Comparison of ENCODE assay signal across 17 cellular contexts in genomic region chr2:236040600-236041328, GRCh38.
A peak's percentile ranks its signal among the peaks of the same experiment; 100 is the strongest.
DNase-seq lines count a peak whose midpoint lies in the region; ATAC-seq, FAIRE-seq and TF ChIP-seq lines count a peak whose summit lies in the region.
"Had no signal": no experiment of that assay in that cellular context is flagged by ENCODE, and none has a peak within 500 bp of the region (broad histone marks: within the 10 kb centered on the region; RNA-seq: fewer than 3 reads in every experiment).

No MANE protein-coding gene starts in this region.

- H3K4me1 ChIP-seq in breast epithelium: no peaks in the 10 kb centered on the region
- H3K4me1 ChIP-seq in mammary epithelial cell (ENCODE audit: insufficient read depth, low read length): peaks cover 21% of the 10 kb centered on the region
- H3K4me1 ChIP-seq in neuronal stem cell (ENCODE audit: control insufficient read depth in 2 of 2, insufficient read depth in 1 of 2, low read depth in 1 of 2, low read length in 2 of 2): peaks cover 2 to 15% of the 10 kb centered on the region in 2 donors
- no peaks in the 10 kb centered on the region for H3K4me1 ChIP-seq in hepatocyte (ENCODE audit: insufficient read depth)

- no peak overlapping the region for H3K4me3 Mint-ChIP-seq in MCF 10A (ENCODE audit: unreplicated experiment)
- H3K4me3 Mint-ChIP-seq: B cell, HFFc6 had no signal

- no peak overlapping the region for H2BK15ac ChIP-seq in neuronal stem cell (ENCODE audit: low read length)

- H3K27ac Mint-ChIP-seq in MCF 10A (ENCODE audit: low read depth, unreplicated experiment): peak overlapping the region; percentile 12
- H3K27ac Mint-ChIP-seq: B cell, HFFc6 had no signal

- H3K79me2 ChIP-seq in mammary epithelial cell (ENCODE audit: insufficient read depth, low read length) (no peaks in the 10 kb centered on the region), hepatocyte (no peaks in the 10 kb centered on the region)

- no peak overlapping the region for H3K23ac ChIP-seq in neuronal stem cell (ENCODE audit: low read depth, low read length, poor library complexity)

- H2AFZ ChIP-seq in mammary epithelial cell (ENCODE audit: low read depth, low read length) (peak overlapping the region; percentile 53), neuronal stem cell (ENCODE audit: low read length) (no peak overlapping the region), hepatocyte (no peak overlapping the region)

- in situ Hi-C loops in mammary epithelial cell (cut with MboI; ENCODE audit: low sequenced_read_pairs in 2 of 2): no loop called here

- H3K79me1 ChIP-seq in neuronal stem cell (ENCODE audit: low read depth, low read length): no peaks in the 10 kb centered on the region

- no peak overlapping the region for H2BK120ac ChIP-seq in neuronal stem cell (ENCODE audit: low read depth, low read length)

- peaks cover 13% of the 10 kb centered on the region for H3K4me1 Mint-ChIP-seq in MCF 10A (ENCODE audit: insufficient read depth, unreplicated experiment)
- H3K4me1 Mint-ChIP-seq: B cell had no signal

- peak; percentile 45 for DNase-seq in MCF 10A (ENCODE audit: unreplicated experiment)
- no peak for DNase-seq in breast epithelium (ENCODE audit: low spot score in 2 of 2)
- peak; percentile 83 for DNase-seq in mammary epithelial cell
- peak; percentile 17 for DNase-seq in glomerular visceral epithelial cell (ENCODE audit: extremely low spot score)
- no peak for DNase-seq in neuronal stem cell (ENCODE audit: low spot score)
- DNase-seq in hepatocyte (ENCODE audit: low spot score): no peak
- DNase-seq in urothelium cell line (ENCODE audit: low spot score): no peak
- DNase-seq: GDM1, H7, HFFc6, MV-4-11, NCI-H1694 treated with DMSO at 0.1 percent for 48 hours had no signal

- no peaks in the 10 kb centered on the region for H3K27me3 Mint-ChIP-seq in MCF 10A (ENCODE audit: insufficient read depth, unreplicated experiment)
- H3K27me3 Mint-ChIP-seq: B cell had no signal

- no peak overlapping the region for H3K4me3 ChIP-seq in breast epithelium
- no peak overlapping the region for H3K4me3 ChIP-seq in mammary epithelial cell (replicated peaks in 1 of 3; ENCODE audit: insufficient read depth in 1 of 3, low read depth in 2 of 3, low read length in 3 of 3)
- no peak overlapping the region for H3K4me3 ChIP-seq in neuronal stem cell (ENCODE audit: low read length in 2 of 2)
- no peak overlapping the region for H3K4me3 ChIP-seq in hepatocyte
- H3K4me3 ChIP-seq: K562 had no signal

- H2AK5ac ChIP-seq in neuronal stem cell (ENCODE audit: low read depth, low read length): no peak overlapping the region

- H2BK5ac ChIP-seq in neuronal stem cell (ENCODE audit: low read length): no peak overlapping the region

- no peak overlapping the region for H4K91ac ChIP-seq in neuronal stem cell (ENCODE audit: low read depth, low read length, poor library complexity)

- TF ChIP-seq CTCF in MCF 10A (IDR thresholded peaks at IDR 0.05; ENCODE audit: unreplicated experiment): no peak
- no peak for TF ChIP-seq CTCF in breast epithelium (IDR thresholded peaks at IDR 0.05)
- TF ChIP-seq CTCF in mammary epithelial cell (conservative IDR thresholded peaks at IDR 0.05 in 1 of 2, IDR thresholded peaks at IDR 0.05 in 1 of 2; ENCODE audit: extremely low read depth in 1 of 2, insufficient read depth in 1 of 2, low read depth in 1 of 2, low read length in 2 of 2): no peak
- TF ChIP-seq CTCF in hepatocyte (IDR thresholded peaks at IDR 0.05; ENCODE audit: poor library complexity): no peak

- peaks cover 40% of the 10 kb centered on the region for H3K36me3 Mint-ChIP-seq in MCF 10A (ENCODE audit: insufficient read depth, unreplicated experiment)

- no peak overlapping the region for H3K14ac ChIP-seq in neuronal stem cell (ENCODE audit: low read length)

- ATAC-seq in HG02678 (IDR thresholded peaks at IDR 0.05; ENCODE audit: unreplicated experiment): no peak
- ATAC-seq: K562, Panc1, Right ventricle myocardium inferior had no signal

- FAIRE-seq in urothelium cell line (lab: Jason Lieb, UNC): no peak
- FAIRE-seq: K562 had no signal

- H3K36me3 ChIP-seq in breast epithelium (no peaks in the 10 kb centered on the region), mammary epithelial cell (ENCODE audit: insufficient read depth, low read length) (no peaks in the 10 kb centered on the region), neuronal stem cell (replicated peaks in 1 of 2; ENCODE audit: control insufficient read depth in 2 of 2, insufficient read depth in 2 of 2, low read length in 2 of 2) (peaks cover 7 to 55% of the 10 kb centered on the region in 2 donors), hepatocyte (replicated peaks; ENCODE audit: insufficient read depth, low read depth) (no peaks in the 10 kb centered on the region)

- no peaks in the 10 kb centered on the region for H3K9me3 Mint-ChIP-seq in MCF 10A (ENCODE audit: unreplicated experiment)
- H3K9me3 Mint-ChIP-seq: HFFc6 had no signal

- H3K27ac ChIP-seq in breast epithelium: no peak overlapping the region
- no peak overlapping the region for H3K27ac ChIP-seq in mammary epithelial cell (ENCODE audit: insufficient read depth, low read depth, low read length)
- no peak overlapping the region for H3K27ac ChIP-seq in neuronal stem cell (replicated peaks; ENCODE audit: low read length)
- no peak overlapping the region for H3K27ac ChIP-seq in hepatocyte

- no peak overlapping the region for H2BK12ac ChIP-seq in neuronal stem cell (ENCODE audit: low read length)

- BruUV-seq in MCF 10A (replicated peaks; lab: Mats Ljungman, UMichigan) (no TSS peak), mammary epithelial cell (replicated peaks; lab: Mats Ljungman, UMichigan) (no TSS peak)

- 54% methylated on average over 16 of the region's 21 CpGs for WGBS in mammary epithelial cell (ENCODE audit: low coverage, missing lambda C conversion rate)
- no CpG with 5 or more reads among the region's 21 CpGs for WGBS in neuronal stem cell (ENCODE audit: extremely low coverage in 2 of 2, insufficient read length in 2 of 2, insufficient replicate concordance in 1 of 2), 2 donors
- 86% methylated on average over 21 of the region's 21 CpGs for WGBS in hepatocyte (ENCODE audit: low lambda C conversion rate, missing lambda C conversion rate)

- no peak overlapping the region for H4K8ac ChIP-seq in neuronal stem cell (ENCODE audit: low read depth, low read length)

- dilution Hi-C loops in mammary epithelial cell (cut with HindIII; ENCODE audit: low sequenced_read_pairs): no loop called here

- no peak for TF ChIP-seq POLR2A in breast epithelium (IDR thresholded peaks at IDR 0.05)

- peak overlapping the region; percentile 66 for H3K4me2 ChIP-seq in mammary epithelial cell (ENCODE audit: insufficient read depth, low read depth, low read length)
- H3K4me2 ChIP-seq in neuronal stem cell (ENCODE audit: insufficient read depth, low read length, poor library complexity, severe bottlenecking): no peak overlapping the region
- no peak overlapping the region for H3K4me2 ChIP-seq in hepatocyte

- H4K20me1 ChIP-seq in mammary epithelial cell (ENCODE audit: insufficient read depth, low read length): no peaks in the 10 kb centered on the region
- no peaks in the 10 kb centered on the region for H4K20me1 ChIP-seq in hepatocyte (ENCODE audit: insufficient read depth, poor library complexity, severe bottlenecking)

- no peak overlapping the region for H3K9ac ChIP-seq in mammary epithelial cell (ENCODE audit: insufficient read depth, low read length)
- H3K9ac ChIP-seq in neuronal stem cell (ENCODE audit: low read depth, low read length, poor library complexity): no peak overlapping the region

- H3K27me3 ChIP-seq in breast epithelium: no peaks in the 10 kb centered on the region
- H3K27me3 ChIP-seq in mammary epithelial cell (ENCODE audit: insufficient read depth, low read length): no peaks in the 10 kb centered on the region
- peaks cover 0 to 2% (median 0%) of the 10 kb centered on the region in 3 experiments for H3K27me3 ChIP-seq in neuronal stem cell (ENCODE audit: control insufficient read depth in 3 of 3, insufficient read depth in 3 of 3, low read depth in 1 of 3, low read length in 3 of 3)
- no peaks in the 10 kb centered on the region for H3K27me3 ChIP-seq in hepatocyte

- H3K18ac ChIP-seq in neuronal stem cell (ENCODE audit: low read length): peak overlapping the region; percentile 40

- H3K4ac ChIP-seq in neuronal stem cell (ENCODE audit: low read length): no peak overlapping the region

- POLR2A ChIA-PET in MCF 10A (lab: Yijun Ruan, JAX): interaction anchor here (0.6 kb wide), 1 partner anchor 107 kb away, joined by 3 read pairs; no protein-coding TSS in a partner anchor

- intact Hi-C loops in MCF 10A (cut with micrococcal nuclease): no loop called here
- intact Hi-C loops in breast epithelium (cut with DNase I; ENCODE audit: low total_unique reads): no loop called here
- intact Hi-C loops in mammary epithelial cell (cut with micrococcal nuclease): loop anchor here (5.0 kb wide), 1 partner anchor 137 kb away; no protein-coding TSS in a partner anchor

- no peaks in the 10 kb centered on the region for H3K9me2 ChIP-seq in hepatocyte (replicated peaks; ENCODE audit: insufficient read depth)

- CTCF ChIA-PET in MCF 10A (lab: Yijun Ruan, JAX): no interaction called here
- CTCF ChIA-PET in mammary epithelial cell (lab: Charles Lee; ENCODE audit: low non-redundant PET): no interaction called here

- H3K9me3 ChIP-seq in breast epithelium (no peaks in the 10 kb centered on the region), mammary epithelial cell (replicated peaks; ENCODE audit: insufficient read depth, low read length) (no peaks in the 10 kb centered on the region), neuronal stem cell (replicated peaks in 1 of 2; ENCODE audit: control insufficient read depth in 2 of 2, insufficient read depth in 1 of 2, low read depth in 1 of 2, low read length in 2 of 2) (no peaks in the 10 kb centered on the region), hepatocyte (ENCODE audit: low read depth) (no peaks in the 10 kb centered on the region)

Comparison
In these comparisons a context has a peak if more than half of its experiments do, and no peak if none do; other contexts are left out.
1. DNase-seq: peak in MCF 10A (single experiment), mammary epithelial cell (single experiment) and glomerular visceral epithelial cell (single experiment); none in breast epithelium (0 of 2), neuronal stem cell (single experiment), hepatocyte (single experiment) and urothelium cell line (single experiment).